12 cellular contexts compared by ENCODE assay signal in the genomic region with DNA sequence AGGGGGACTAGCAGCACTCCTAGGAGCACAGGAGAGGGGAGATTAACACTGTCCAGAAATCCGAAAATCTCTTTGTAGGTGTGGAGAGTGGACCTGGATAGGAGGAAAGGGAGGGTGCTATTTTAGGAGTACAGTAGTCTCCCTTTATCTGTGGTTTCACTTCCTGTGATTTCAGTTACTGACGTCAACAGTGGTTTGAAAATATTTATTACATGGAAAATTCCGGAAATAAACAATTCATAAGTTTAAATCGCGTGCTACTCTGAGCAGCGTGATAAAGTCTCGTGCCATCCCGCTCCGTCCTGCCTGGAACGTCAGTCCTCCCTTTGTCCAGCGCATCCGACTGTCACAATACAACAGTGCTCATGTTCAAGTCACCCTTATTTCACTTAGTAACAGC. TPM values are rescaled to one million over a fixed set of nuclear protein-coding genes. Genes with fewer than 3 reads are reported as not detected.
DNase-seq lines count a peak whose midpoint lies in the region; ATAC-seq and TF ChIP-seq lines count a peak whose summit lies in the region.
"Had no signal": no experiment of that assay in that cellular context is flagged by ENCODE, and none has a peak within 500 bp of the region (broad histone marks: within the 10 kb centered on the region; RNA-seq: fewer than 3 reads in every experiment).

No MANE protein-coding gene starts in this region.

- H3K4me1 ChIP-seq in BLaER1 (peaks cover 20% of the 10 kb centered on the region), right lobe of liver (peaks cover 0 to 16% (median 0%) of the 10 kb centered on the region in 4 donors), testis (no peaks in the 10 kb centered on the region)

- DNase-seq in HS-5 (ENCODE audit: low read depth) (peak; percentile 60), right lobe of liver (peak in 2 of 3 donors; percentile 58 to 61), testis (no peak), NCI-H510A (lab: John Stamatoyannopoulos, UW) (no peak), AML-193 (lab: John Stamatoyannopoulos, UW) (no peak)
- DNase-seq in stimulated activated CD4-positive, alpha-beta T cell treated with anti-CD3 and anti-CD28 coated beads, Interleukin-2, amount 100 ng/mL, for 48 hours: no peak
- DNase-seq: ovary had no signal

- peaks cover 3% of the 10 kb centered on the region for H3K36me3 Mint-ChIP-seq in activated naive CD8-positive, alpha-beta T cell

- TF ChIP-seq POLR2A in right lobe of liver (IDR thresholded peaks at IDR 0.05) (no peak), testis (IDR thresholded peaks at IDR 0.05) (no peak)

- ATAC-seq in right lobe of liver: peak; percentile 64 to 81 (median 70)
- ATAC-seq: HCT116 had no signal

- intact Hi-C loops in right lobe of liver (cut with DNase I) (no loop called here), testis (cut with DNase I; ENCODE audit: low total_unique reads) (no loop called here)

- no peaks in the 10 kb centered on the region for H3K9me3 Mint-ChIP-seq in activated naive CD8-positive, alpha-beta T cell (ENCODE audit: low read depth)

- H3K27ac Mint-ChIP-seq in activated naive CD8-positive, alpha-beta T cell: peak overlapping the region; percentile 67

- no peaks in the 10 kb centered on the region for H4K20me1 ChIP-seq in BLaER1

- 38% methylated on average over 12 of the region's 12 CpGs for WGBS in right lobe of liver (ENCODE audit: insufficient coverage, low coverage, low lambda C conversion rate, missing lambda C conversion rate)
- WGBS in testis, 2 donors: 75 to 78% methylated on average over 12 of the region's 12 CpGs

- H3K27me3 ChIP-seq in BLaER1 (no peaks in the 10 kb centered on the region), right lobe of liver (no peaks in the 10 kb centered on the region), testis (no peaks in the 10 kb centered on the region)
- H3K27me3 ChIP-seq: ovary, Peyer's patch had no signal

- H3K4me3 ChIP-seq in BLaER1 (no peak overlapping the region), right lobe of liver (no peak overlapping the region), testis (no peak overlapping the region)
- H3K4me3 ChIP-seq: ovary, Peyer's patch had no signal

- TF ChIP-seq CTCF in right lobe of liver (IDR thresholded peaks at IDR 0.05): no peak
- TF ChIP-seq CTCF in testis (IDR thresholded peaks at IDR 0.05): no peak

- H3K9me3 ChIP-seq in BLaER1: peaks cover 9% of the 10 kb centered on the region; the same call in 1 of the 2 replicates
- H3K9me3 ChIP-seq in right lobe of liver: no peaks in the 10 kb centered on the region
- no peaks in the 10 kb centered on the region for H3K9me3 ChIP-seq in testis
- H3K9me3 ChIP-seq: ovary, Peyer's patch had no signal

- H3K27me3 Mint-ChIP-seq in activated naive CD8-positive, alpha-beta T cell: no peaks in the 10 kb centered on the region

- H3K36me3 ChIP-seq in BLaER1 (no peaks in the 10 kb centered on the region), right lobe of liver (no peaks in the 10 kb centered on the region), testis (ENCODE audit: low read depth, missing control alignments) (no peaks in the 10 kb centered on the region)
- H3K36me3 ChIP-seq: ovary, Peyer's patch had no signal

- no peak overlapping the region for H3K9ac ChIP-seq in BLaER1

- H3K27ac ChIP-seq in BLaER1 (peak overlapping the region; percentile 48; the same call in 1 of the 2 replicates), right lobe of liver (peak overlapping the region; percentile 9 to 26 (median 23)), testis (no peak overlapping the region)
- H3K27ac ChIP-seq: ovary, Peyer's patch had no signal

- peak overlapping the region; percentile 12 for H3K4me3 Mint-ChIP-seq in activated naive CD8-positive, alpha-beta T cell

- H3K4me1 Mint-ChIP-seq in activated naive CD8-positive, alpha-beta T cell (ENCODE audit: low read depth): peaks cover 46% of the 10 kb centered on the region

- H3K4me2 ChIP-seq in BLaER1: peak overlapping the region; percentile 61

RNA-seq across cellular contexts. Expression of a gene that starts 6.6 kb away (rescaled TPM):
- total RNA-seq in right lobe of liver (not detected), testis (not detected)
- not detected for polyA plus RNA-seq in testis (ENCODE audit: insufficient read depth, low read depth, low replicate concordance)
- total RNA-seq: glomerular endothelial cell, Peyer's patch had no signal

RNA-seq across cellular contexts. Expression of a gene that starts 25.3 kb away (rescaled TPM):
- not detected for total RNA-seq in right lobe of liver
- under 1 TPM in 1 of 2 donors, not detected in 1; 0.43 TPM for total RNA-seq in testis
- polyA plus RNA-seq in testis (ENCODE audit: insufficient read depth, low read depth, low replicate concordance): 0.37 TPM
- total RNA-seq: glomerular endothelial cell, Peyer's patch had no signal

RNA-seq across cellular contexts. Expression of a gene that starts 31.1 kb away (rescaled TPM):
- total RNA-seq in right lobe of liver: 1 to 10 TPM in 5 of 6 experiments, under 1 TPM in 1; 0.80 to 3.2 (median 1.4) TPM
- 1 to 10 TPM; 1.1 to 1.3 TPM for total RNA-seq in testis
- 5.3 TPM for polyA plus RNA-seq in testis (ENCODE audit: insufficient read depth, low read depth, low replicate concordance)

RNA-seq across cellular contexts. Expression of a gene that starts 55.6 kb away (rescaled TPM):
- 100 to 1,000 TPM in 2 of 6 experiments, 10 to 100 TPM in 4; 20.6 to 134 (median 85.1) TPM for total RNA-seq in right lobe of liver
- total RNA-seq in testis: not detected
- 0.38 TPM for polyA plus RNA-seq in testis (ENCODE audit: insufficient read depth, low read depth, low replicate concordance)
- total RNA-seq: glomerular endothelial cell had no signal

Comparison
In these comparisons a context has a peak if more than half of its experiments do, and no peak if none do; other contexts are left out.
1. H3K27ac ChIP-seq: peak in BLaER1 (single experiment) and right lobe of liver (3 of 3); none in testis (0 of 2).
2. DNase-seq: peak in HS-5 (single experiment) and right lobe of liver (2 of 3); none in testis (single experiment), NCI-H510A (single experiment), stimulated activated CD4-positive, alpha-beta T cell treated with anti-CD3 and anti-CD28 coated beads, Interleukin-2, amount 100 ng/mL, for 48 hours (0 of 2) and AML-193 (0 of 2).